ENCODE assay signal across 20 cellular contexts in the genomic region with DNA sequence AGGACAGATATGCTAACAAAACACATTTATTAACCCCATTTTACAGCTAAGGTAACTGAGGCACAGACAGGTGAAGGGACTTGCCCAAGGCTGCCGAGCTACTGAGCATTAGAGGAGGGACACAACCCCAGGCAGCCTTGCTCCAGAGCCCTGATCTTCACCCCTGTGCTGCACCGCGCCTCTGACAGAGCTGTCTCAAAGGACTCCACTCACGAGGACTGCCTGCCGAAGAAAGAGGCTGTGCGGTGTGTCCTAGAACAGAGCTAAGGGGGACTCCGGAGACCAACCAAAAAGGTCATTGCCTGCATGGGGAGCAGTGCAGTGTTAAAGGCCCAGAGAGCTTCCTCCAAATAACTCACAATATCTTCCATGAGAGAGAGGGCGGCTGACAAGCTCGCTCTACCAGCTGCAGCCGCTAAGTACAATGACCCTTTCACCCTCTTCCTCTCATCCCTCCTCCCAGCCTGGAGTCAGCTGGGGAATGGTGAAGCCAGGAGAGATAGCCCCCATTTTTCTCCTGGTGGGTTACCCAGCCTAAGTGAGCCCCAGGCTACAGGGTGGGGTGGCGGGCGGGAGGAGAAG.
"Had no signal": no experiment of that assay in that cellular context is flagged by ENCODE, and none has a peak within 500 bp of the region (broad histone marks: within the 10 kb centered on the region; RNA-seq: fewer than 3 reads in every experiment).

No MANE protein-coding gene starts in this region.

- H3K4me3 ChIP-seq: gastroesophageal sphincter, heart right ventricle, left lung, pancreas, right lobe of liver, stomach, thoracic aorta, upper lobe of left lung had no signal

- ATAC-seq: activated CD8-positive, alpha-beta T cell treated with anti-CD3 and anti-CD28 coated beads, Interleukin-2, amount 10 ng/mL, durations not matched to agents 7 days and 5 days; gastroesophageal sphincter; left lung; natural killer cell treated with Interleukin-12 subunit alpha and Interleukin-12 subunit beta and Interleukin-15 and Interleukin-18, amount 100 ng/mL, for 72 hours; pancreas; stimulated activated memory B cell treated with anti-CD40 and anti-IgM and Interleukin-4, amounts not matched to agents 10 μg/mL and 1 μg/mL and 100 μg/mL, for 72 hours had no signal

- DNase-seq: activated CD4-positive, alpha-beta T cell treated with anti-CD3 and anti-CD28 coated beads, Interleukin-2, amount 10 ng/mL, durations not matched to agents 24 days and 14 days; activated CD4-positive, CD25-positive, alpha-beta regulatory T cell; activated CD8-positive, alpha-beta T cell treated with anti-CD3 and anti-CD28 coated beads, Interleukin-2, amount 10 ng/mL, durations not matched to agents 7 days and 5 days; activated gamma-delta T cell treated with Interleukin-2 at 50 U/mL for 16 hours; cerebellar nuclear complex; cortex of kidney; heart right ventricle; pancreas; right lobe of liver; stimulated activated CD4-positive, alpha-beta T cell treated with anti-CD3 and anti-CD28 coated beads, Interleukin-2, amount 100 ng/mL, for 24 hours; stomach; T1000; upper lobe of left lung had no signal

- H3K27ac ChIP-seq: epithelial cell of prostate, gastroesophageal sphincter, heart right ventricle, left lung, neutrophil, pancreas, right lobe of liver, stomach, thoracic aorta, upper lobe of left lung had no signal

- H3K27me3 ChIP-seq: left lung, pancreas, right lobe of liver, upper lobe of left lung had no signal
